Comparison of ENCODE assay signal across 18 cellular contexts in genomic region chr20:50533061-50533460, GRCh38. TPM values are rescaled to one million over a fixed set of nuclear protein-coding genes. Genes with fewer than 3 reads are reported as not detected.
DNase-seq lines count a peak whose midpoint lies in the region; ATAC-seq and TF ChIP-seq lines count a peak whose summit lies in the region.
"Had no signal": no experiment of that assay in that cellular context is flagged by ENCODE, and none has a peak within 500 bp of the region (broad histone marks: within the 10 kb centered on the region; RNA-seq: fewer than 3 reads in every experiment).

No MANE protein-coding gene starts in this region.

- H3K4me1 ChIP-seq in GM23248 (ENCODE audit: insufficient read depth) (peaks cover 60% of the 10 kb centered on the region), smooth muscle cell (ENCODE audit: low read depth) (peaks cover 39% of the 10 kb centered on the region)

- CTCF ChIA-PET in RWPE1 (lab: Yijun Ruan, JAX): interaction anchor here (0.6 to 1.1 kb wide), 4 partner anchors 14 to 962 kb away, joined by 3 to 4 read pairs (median 4); no protein-coding TSS in a partner anchor

- POLR2A ChIA-PET in RWPE1 (lab: Yijun Ruan, JAX; ENCODE audit: low non-redundant PET): interaction anchor here (1.1 kb wide), 1 partner anchor 21 kb away, joined by 4 read pairs; no protein-coding TSS in a partner anchor

- H3K79me2 ChIP-seq in GM23248 (ENCODE audit: insufficient read depth) (peaks cover 100% of the 10 kb centered on the region), smooth muscle cell (ENCODE audit: low read depth) (peaks cover 96% of the 10 kb centered on the region)

- H4K20me1 ChIP-seq in GM23248 (ENCODE audit: insufficient read depth): no peaks in the 10 kb centered on the region
- peaks cover 100% of the 10 kb centered on the region for H4K20me1 ChIP-seq in smooth muscle cell (ENCODE audit: low read depth)

- H3F3A ChIP-seq in GM23248 (ENCODE audit: insufficient read depth): peaks cover 41% of the 10 kb centered on the region
- H3F3A ChIP-seq in smooth muscle cell (ENCODE audit: low read depth): peaks cover 6% of the 10 kb centered on the region

- H3K4me3 ChIP-seq in GM23248 (no peak overlapping the region), smooth muscle cell (no peak overlapping the region)

- H3K27me3 ChIP-seq in GM23248 (replicated peaks; ENCODE audit: insufficient read depth) (no peaks in the 10 kb centered on the region), smooth muscle cell (ENCODE audit: low read depth) (no peaks in the 10 kb centered on the region)

- H3K9me3 ChIP-seq in GM23248 (ENCODE audit: low read depth): no peaks in the 10 kb centered on the region
- H3K9me3 ChIP-seq in smooth muscle cell (replicated peaks; ENCODE audit: low read depth): no peaks in the 10 kb centered on the region

- H3K36me3 ChIP-seq in GM23248 (ENCODE audit: low read depth): no peaks in the 10 kb centered on the region
- H3K36me3 ChIP-seq in smooth muscle cell (ENCODE audit: low read depth): no peaks in the 10 kb centered on the region

- H3K4me2 ChIP-seq in GM23248 (ENCODE audit: unreplicated experiment) (no peak overlapping the region), smooth muscle cell (peak overlapping the region; percentile 42)

- H3K27ac ChIP-seq in GM23248 (no peak overlapping the region), RWPE1 (peak overlapping the region; percentile 32), smooth muscle cell (ENCODE audit: low read depth) (peak overlapping the region; percentile 18)

- no peak for ATAC-seq in HG03196 (IDR thresholded peaks at IDR 0.05; ENCODE audit: unreplicated experiment)
- ATAC-seq: effector memory CD8-positive, alpha-beta T cell; esophagus mucosa; HepG2 had no signal

- WGBS in GM23248 (ENCODE audit: low coverage in 1 of 2, low lambda C conversion rate in 2 of 2, missing lambda C conversion rate in 2 of 2), 2 experiments: 94 to 96% methylated on average over 3 of the region's 3 CpGs
- WGBS in smooth muscle cell (ENCODE audit: low lambda C conversion rate): 70% methylated on average over 3 of the region's 3 CpGs

- no peak overlapping the region for H2AFZ ChIP-seq in GM23248
- H2AFZ ChIP-seq in smooth muscle cell (ENCODE audit: low read depth): no peak overlapping the region

- TF ChIP-seq CTCF in RWPE1 (conservative IDR thresholded peaks at IDR 0.05; ENCODE audit: low read depth): no peak
- no peak for TF ChIP-seq CTCF in smooth muscle cell (IDR thresholded peaks at IDR 0.05; ENCODE audit: borderline replicate concordance, insufficient read depth, poor library complexity, severe bottlenecking)

- DNase-seq in GM23248 (peak; percentile 31), RWPE1 (ENCODE audit: low spot score) (no peak), dedifferentiated amniotic fluid mesenchymal stem cell (ENCODE audit: extremely low spot score) (peak; percentile 57), smooth muscle cell (lab: John Stamatoyannopoulos, UW; ENCODE audit: unreplicated experiment) (no peak), NCI-H1930 (lab: John Stamatoyannopoulos, UW) (no peak)
- no peak for DNase-seq in stimulated activated CD4-positive, alpha-beta T cell treated with anti-CD3 and anti-CD28 coated beads, Interleukin-4, amount 100 ng/mL, for 1 hour
- DNase-seq: activated CD4-positive, alpha-beta T cell treated with anti-CD3 and anti-CD28 coated beads for 48 hours; CD4-positive, alpha-beta T cell; effector memory CD8-positive, alpha-beta T cell; GF-D8; kidney glomerular epithelial cell; NCI-H1417; NCI-H446 treated with DMSO at 0.1 percent for 48 hours; SIG-M5; stimulated activated CD4-positive, alpha-beta T cell treated with anti-CD3 and anti-CD28 coated beads, Interleukin-15, amount 100 ng/mL, for 24 hours had no signal

- in situ Hi-C loops in GM23248 (cut with MboI): no loop called here

- H3K9ac ChIP-seq in GM23248: no peak overlapping the region
- H3K9ac ChIP-seq in smooth muscle cell (ENCODE audit: low read depth): no peak overlapping the region

- no peaks in the 10 kb centered on the region for H3K9me2 ChIP-seq in GM23248 (ENCODE audit: insufficient read depth)

RNA-seq across cellular contexts. Expression of gene PTPN1, which starts 22.9 kb away (rescaled TPM):
- 22.8 and 27.9 TPM in 2 replicates for total RNA-seq in GM23248 (2014; rRNA removed; shearing (Covaris generic))
- polyA plus RNA-seq in GM23248 (2016; fragmentation: Nextera tagmentation; extraction: Ambion mirVana): 18.8 and 18.9 TPM in 2 replicates
- 28.9 and 35.6 TPM in 2 replicates for total RNA-seq in smooth muscle cell
- polyA plus RNA-seq in smooth muscle cell: 16.1 and 19.4 TPM in 2 replicates

Comparison
In these comparisons a context has a peak if more than half of its experiments do, and no peak if none do; other contexts are left out.
1. DNase-seq: peak in GM23248 (single experiment) and dedifferentiated amniotic fluid mesenchymal stem cell (single experiment); none in RWPE1 (single experiment), smooth muscle cell (single experiment), stimulated activated CD4-positive, alpha-beta T cell treated with anti-CD3 and anti-CD28 coated beads, Interleukin-4, amount 100 ng/mL, for 1 hour (single experiment) and NCI-H1930 (0 of 2).